18 cellular contexts compared by ENCODE assay signal in the genomic region with DNA sequence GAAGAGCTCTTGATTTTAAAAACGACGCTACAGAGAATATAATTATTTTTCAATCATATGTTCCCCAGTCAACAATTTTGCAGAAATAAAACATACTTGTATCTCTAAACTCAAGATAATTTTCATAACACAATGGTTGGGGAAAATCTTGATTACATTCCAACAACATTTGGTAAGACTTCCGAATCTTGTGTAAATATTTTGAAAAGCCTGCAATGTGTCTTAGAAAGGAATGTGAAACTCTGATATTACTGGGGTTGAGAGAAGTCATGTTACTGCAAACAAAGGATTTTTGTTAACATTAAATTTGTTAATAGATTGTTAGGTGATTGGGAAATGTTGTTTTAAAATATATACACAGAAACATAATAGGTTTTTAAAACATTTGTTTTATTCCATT.
DNase-seq lines count a peak whose midpoint lies in the region; ATAC-seq, FAIRE-seq and TF ChIP-seq lines count a peak whose summit lies in the region.
"Had no signal": no experiment of that assay in that cellular context is flagged by ENCODE, and none has a peak within 500 bp of the region (broad histone marks: within the 10 kb centered on the region; RNA-seq: fewer than 3 reads in every experiment).

No MANE protein-coding gene starts in this region.

- H3K27me3 ChIP-seq in bronchial epithelial cell (ENCODE audit: control insufficient read depth, insufficient read depth, low read length), result no peaks in the 10 kb centered on the region
- no peaks in the 10 kb centered on the region for H3K27me3 ChIP-seq in SJCRH30

- H3K4me3 Mint-ChIP-seq in nephron, result no peak overlapping the region
- H3K4me3 Mint-ChIP-seq: CD14-positive monocyte had no signal

- H3K27ac ChIP-seq in SJCRH30, result no peak overlapping the region
- H3K27ac ChIP-seq: A549, GM23248, KMS-11 had no signal

- H3K4me3 ChIP-seq in bronchial epithelial cell (ENCODE audit: low read depth, low read length), result no peak overlapping the region
- no peak overlapping the region for H3K4me3 ChIP-seq in fibroblast of pulmonary artery (replicated peaks; ENCODE audit: low read depth, low read length)
- H3K4me3 ChIP-seq in SJCRH30, result no peak overlapping the region
- H3K4me3 ChIP-seq: A549, GM23248 had no signal

- no peaks in the 10 kb centered on the region for H3K36me3 ChIP-seq in bronchial epithelial cell (ENCODE audit: control insufficient read depth, insufficient read depth, low read length)
- no peaks in the 10 kb centered on the region for H3K36me3 ChIP-seq in SJCRH30

- FAIRE-seq in bronchial epithelial cell (lab: Jason Lieb, UNC), result no peak
- FAIRE-seq: A549 had no signal

- H3K4me1 Mint-ChIP-seq in nephron, result no peaks in the 10 kb centered on the region
- H3K4me1 Mint-ChIP-seq: CD14-positive monocyte had no signal

- no peak for ATAC-seq in GM18873 (IDR thresholded peaks at IDR 0.05; ENCODE audit: low FRiP score, unreplicated experiment)
- no peak for ATAC-seq in GM21423 (IDR thresholded peaks at IDR 0.05; ENCODE audit: unreplicated experiment)
- ATAC-seq: A549 had no signal

- H3K36me3 Mint-ChIP-seq in nephron (ENCODE audit: low read depth), result no peaks in the 10 kb centered on the region
- H3K36me3 Mint-ChIP-seq: CD14-positive monocyte had no signal

- H3K9me3 Mint-ChIP-seq in nephron, result no peaks in the 10 kb centered on the region

- no peaks in the 10 kb centered on the region for H3K4me1 ChIP-seq in SJCRH30
- H3K4me1 ChIP-seq: A549 had no signal

- no peaks in the 10 kb centered on the region for H3K9me3 ChIP-seq in SJCRH30 (replicated peaks)
- H3K9me3 ChIP-seq: A549 had no signal

- H3K27ac Mint-ChIP-seq in nephron, result peak overlapping the region in 2 of 3 experiments; percentile 1 to 43
- H3K27ac Mint-ChIP-seq: CD14-positive monocyte had no signal

- DNase-seq in EH (ENCODE audit: low read depth) (peak; percentile 2), bronchial epithelial cell (ENCODE audit: low read depth) (peak; percentile 11), fibroblast of pulmonary artery (ENCODE audit: low read depth) (peak; percentile 72), SJCRH30 (no peak)
- no peak for DNase-seq in activated CD4-positive, CD25-positive, alpha-beta regulatory T cell treated with anti-CD3 and anti-CD28 coated beads, Interleukin-2, amount 50 U/mL, for 72 hours
- DNase-seq: COR-L47, GM23248, NCI-H1105 treated with DMSO at 0.1 percent for 48 hours, NCI-H187 treated with DMSO at 0.1 percent for 48 hours, NCI-H2171, NCI-H774, SHP77 had no signal

- TF ChIP-seq CTCF in bronchial epithelial cell (IDR thresholded peaks at IDR 0.05; ENCODE audit: insufficient read depth, low read length, severe bottlenecking), result no peak
- TF ChIP-seq CTCF in fibroblast of pulmonary artery (IDR thresholded peaks at IDR 0.05; ENCODE audit: low read length, missing control alignments), result no peak
- no peak for TF ChIP-seq CTCF in nephron (IDR thresholded peaks at IDR 0.05; ENCODE audit: unreplicated experiment in 3 of 3)

- no peaks in the 10 kb centered on the region for H3K27me3 Mint-ChIP-seq in nephron (ENCODE audit: low read depth)

Comparison
In these comparisons a context has a peak if more than half of its experiments do, and no peak if none do; other contexts are left out.
1. DNase-seq: peak in EH (single experiment), bronchial epithelial cell (single experiment) and fibroblast of pulmonary artery (single experiment); none in activated CD4-positive, CD25-positive, alpha-beta regulatory T cell treated with anti-CD3 and anti-CD28 coated beads, Interleukin-2, amount 50 U/mL, for 72 hours (single experiment) and SJCRH30 (0 of 2).